Comparison of ENCODE assay signal across 8 cellular contexts in the genomic region with DNA sequence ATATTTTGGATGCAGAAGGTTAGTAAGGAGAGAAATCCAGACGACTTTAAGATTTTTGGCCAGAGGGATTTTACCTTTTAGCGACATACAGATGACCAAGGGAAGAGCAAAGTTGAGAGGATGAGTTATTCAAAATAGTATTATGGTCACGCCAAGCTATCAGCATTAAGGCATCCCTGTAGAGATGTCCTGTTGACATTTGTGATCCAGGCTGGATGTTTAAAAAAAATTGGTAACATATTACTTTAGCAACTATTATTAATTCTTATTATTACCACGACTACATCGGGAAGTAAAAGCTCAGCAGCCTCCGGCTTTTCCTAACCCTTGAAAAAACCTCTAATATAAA. TPM values are rescaled to one million over a fixed set of nuclear protein-coding genes. Genes with fewer than 3 reads are reported as not detected.
DNase-seq lines count a peak whose midpoint lies in the region; ATAC-seq and TF ChIP-seq lines count a peak whose summit lies in the region.

No MANE protein-coding gene starts in this region.

- TF ChIP-seq POLR2A in upper lobe of left lung (IDR thresholded peaks at IDR 0.05): no peak

- WGBS in upper lobe of left lung, 2 donors: 2 to 3% methylated on average over 6 of the region's 6 CpGs

- H3K4me1 Mint-ChIP-seq in T-helper 17 cell: peaks cover 32% of the 10 kb centered on the region

- no peaks in the 10 kb centered on the region for H3K9me3 ChIP-seq in T-helper 17 cell (ENCODE audit: control insufficient read depth, low read length, poor library complexity, severe bottlenecking)
- H3K9me3 ChIP-seq in iPS-20b (ENCODE audit: insufficient read depth, low read depth, low read length): no peaks in the 10 kb centered on the region
- no peaks in the 10 kb centered on the region for H3K9me3 ChIP-seq in upper lobe of left lung

- no peak for TF ChIP-seq CTCF in upper lobe of left lung (IDR thresholded peaks at IDR 0.05)

- peak overlapping the region; percentile 96 for H3K4me3 Mint-ChIP-seq in T-helper 17 cell

- H3K9ac ChIP-seq in iPS-20b (ENCODE audit: low read depth, low read length): peak overlapping the region; percentile 96; the same call in 1 of the 2 replicates

- H3K27ac Mint-ChIP-seq in T-helper 17 cell: peak overlapping the region; percentile 99

- no peak for TF ChIP-seq EP300 in upper lobe of left lung (IDR thresholded peaks at IDR 0.05)

- H3K27ac ChIP-seq in iPS-20b (ENCODE audit: low read length): no peak overlapping the region
- peak overlapping the region in 1 of 4 donors; percentile 79 for H3K27ac ChIP-seq in upper lobe of left lung

- DNase-seq in NCI-H2171 treated with DMSO at 0.1 percent for 48 hours (lab: John Stamatoyannopoulos, UW) (peak; percentile 48), NCI-H2171 (lab: John Stamatoyannopoulos, UW) (no peak), T-helper 17 cell (no peak), upper lobe of left lung (no peak), NCI-H146 (lab: John Stamatoyannopoulos, UW) (no peak)

- H3K27me3 ChIP-seq in iPS-20b (ENCODE audit: insufficient read depth, low read length) (no peaks in the 10 kb centered on the region), upper lobe of left lung (no peaks in the 10 kb centered on the region)

- H3K4me1 ChIP-seq in iPS-20b (ENCODE audit: insufficient read depth, low read length): no peaks in the 10 kb centered on the region; the same call in 1 of the 2 replicates
- H3K4me1 ChIP-seq in upper lobe of left lung: peaks cover 8 to 30% (median 14%) of the 10 kb centered on the region in 4 donors

- H3K4me3 ChIP-seq in iPS-20b (ENCODE audit: low read length): peak overlapping the region; percentile 98
- H3K4me3 ChIP-seq in upper lobe of left lung: peak overlapping the region in 3 of 4 donors; percentile 72 to 85 (median 83)

- no peaks in the 10 kb centered on the region for H3K27me3 Mint-ChIP-seq in T-helper 17 cell

- peaks cover 9% of the 10 kb centered on the region for H3K36me3 Mint-ChIP-seq in T-helper 17 cell (ENCODE audit: low read depth)

- ATAC-seq in HG02870 (IDR thresholded peaks at IDR 0.05; ENCODE audit: unreplicated experiment) (peak; percentile 19), T-helper 17 cell (no peak), upper lobe of left lung (ENCODE audit: low FRiP score in 2 of 2) (no peak), HG03342 (IDR thresholded peaks at IDR 0.05; ENCODE audit: unreplicated experiment) (no peak)

- H3K36me3 ChIP-seq in iPS-20b (ENCODE audit: insufficient read depth, low read depth, low read length): 0 out of 2 replicates have a peak, but pooled peaks cover 3% of the 10 kb centered on the region
- no peaks in the 10 kb centered on the region for H3K36me3 ChIP-seq in upper lobe of left lung

RNA-seq across cellular contexts. Expression of gene OSTC, which starts 0.6 kb away (rescaled TPM):
- 10 to 100 TPM; 36.6 to 39.4 TPM for total RNA-seq in T-helper 17 cell
- 10 to 100 TPM in 5 of 6 donors, 1 to 10 TPM in 1; 7.5 to 77.2 (median 51.3) TPM for total RNA-seq in upper lobe of left lung

RNA-seq across cellular contexts. Expression of gene RPL34, which starts 29.5 kb away (rescaled TPM):
- 1,000 to 10,000 TPM; 2,872 to 3,048 TPM for total RNA-seq in T-helper 17 cell
- 1,000 to 10,000 TPM in 1 of 6 donors, 100 to 1,000 TPM in 5; 181 to 1,016 (median 526) TPM for total RNA-seq in upper lobe of left lung
